Comparison of ENCODE assay signal across 8 cellular contexts in genomic region chrX:56733459-56734046, GRCh38. TPM values are rescaled to one million over a fixed set of nuclear protein-coding genes. Genes with fewer than 3 reads are reported as not detected.
DNase-seq lines count a peak whose midpoint lies in the region; ATAC-seq, FAIRE-seq and TF ChIP-seq lines count a peak whose summit lies in the region.

No MANE protein-coding gene starts in this region.

- no peak for FAIRE-seq in HTR-8/SVneo (lab: Jason Lieb, UNC)

- H3K4me1 ChIP-seq in smooth muscle cell (ENCODE audit: low read depth), result peaks cover 13% of the 10 kb centered on the region

- H3K36me3 ChIP-seq in smooth muscle cell (ENCODE audit: low read depth), result no peaks in the 10 kb centered on the region

- WGBS in smooth muscle cell (ENCODE audit: low lambda C conversion rate), result 48% methylated on average over 2 of the region's 2 CpGs

- no peak overlapping the region for H3K4me3 Mint-ChIP-seq in activated naive CD4-positive, alpha-beta T cell treated with anti-CD3 and anti-CD28 coated beads for 36 hours

- H3K79me2 ChIP-seq in smooth muscle cell (ENCODE audit: low read depth), result peaks cover 53% of the 10 kb centered on the region

- ATAC-seq in HG03159 (IDR thresholded peaks at IDR 0.05; ENCODE audit: unreplicated experiment) (peak; percentile 46), left cardiac atrium (no peak)

- peak; percentile 51 for DNase-seq in NCI-H1436 (lab: John Stamatoyannopoulos, UW)
- no peak for DNase-seq in NCI-H1436 treated with DMSO at 0.1 percent for 48 hours (lab: John Stamatoyannopoulos, UW)
- DNase-seq in RPMI7951 (ENCODE audit: low read depth), result peak; percentile 54
- peak; percentile 74 for DNase-seq in activated naive CD4-positive, alpha-beta T cell treated with anti-CD3 and anti-CD28 coated beads for 36 hours
- peak; percentile 47 for DNase-seq in left cardiac atrium
- no peak for DNase-seq in smooth muscle cell (lab: John Stamatoyannopoulos, UW; ENCODE audit: unreplicated experiment)
- no peak for DNase-seq in HTR-8/SVneo (ENCODE audit: insufficient read length, low spot score)

- H3K9me3 Mint-ChIP-seq in activated naive CD4-positive, alpha-beta T cell treated with anti-CD3 and anti-CD28 coated beads for 36 hours, result no peaks in the 10 kb centered on the region

- H3K27me3 Mint-ChIP-seq in activated naive CD4-positive, alpha-beta T cell treated with anti-CD3 and anti-CD28 coated beads for 36 hours (ENCODE audit: low read depth), result no peaks in the 10 kb centered on the region

- H3K27ac Mint-ChIP-seq in activated naive CD4-positive, alpha-beta T cell treated with anti-CD3 and anti-CD28 coated beads for 36 hours, result no peak overlapping the region

- no peak overlapping the region for H3K27ac ChIP-seq in smooth muscle cell (ENCODE audit: low read depth)

- peak; percentile 69 for TF ChIP-seq CTCF in smooth muscle cell (IDR thresholded peaks at IDR 0.05; ENCODE audit: borderline replicate concordance, insufficient read depth, poor library complexity, severe bottlenecking)

- peaks cover 16% of the 10 kb centered on the region for H3K36me3 Mint-ChIP-seq in activated naive CD4-positive, alpha-beta T cell treated with anti-CD3 and anti-CD28 coated beads for 36 hours (ENCODE audit: low read depth)

- peaks cover 41% of the 10 kb centered on the region for H4K20me1 ChIP-seq in smooth muscle cell (ENCODE audit: low read depth)

- H3K9ac ChIP-seq in smooth muscle cell (ENCODE audit: low read depth), result no peak overlapping the region

- no peaks in the 10 kb centered on the region for H3K27me3 ChIP-seq in smooth muscle cell (ENCODE audit: low read depth)

- H2AFZ ChIP-seq in smooth muscle cell (ENCODE audit: low read depth), result no peak overlapping the region

- peaks cover 21% of the 10 kb centered on the region for H3K4me1 Mint-ChIP-seq in activated naive CD4-positive, alpha-beta T cell treated with anti-CD3 and anti-CD28 coated beads for 36 hours (ENCODE audit: low read depth)

- CTCF ChIA-PET in activated naive CD4-positive, alpha-beta T cell treated with anti-CD3 and anti-CD28 coated beads for 36 hours (lab: Charles Lee), result interaction anchor here (1.3 to 1.4 kb wide), 2 partner anchors 452 to 1013 kb away, joined by 3 to 5 read pairs; no protein-coding TSS in a partner anchor

- H3K4me3 ChIP-seq in smooth muscle cell, result no peak overlapping the region

- H3K9me3 ChIP-seq in smooth muscle cell (replicated peaks; ENCODE audit: low read depth), result no peaks in the 10 kb centered on the region

- intact Hi-C loops in activated naive CD4-positive, alpha-beta T cell treated with anti-CD3 and anti-CD28 coated beads for 36 hours (cut with micrococcal nuclease), result loop anchor here (5.0 kb wide), 1 partner anchor 1016 kb away; the partner anchor contains the start of gene RRAGB
- intact Hi-C loops in left cardiac atrium (cut with DNase I), result no loop called here

- H3K4me2 ChIP-seq in smooth muscle cell, result no peak overlapping the region

- H3F3A ChIP-seq in smooth muscle cell (ENCODE audit: low read depth), result no peaks in the 10 kb centered on the region

RNA-seq across cellular contexts. Expression of gene NBDY, which starts 4.5 kb away (rescaled TPM):
- 25.6 and 35.6 TPM in 2 replicates for total RNA-seq in RPMI7951 (2014; rRNA removed; shearing (Covaris generic))
- 10 to 100 TPM; 45.8 to 46.3 TPM for total RNA-seq in activated naive CD4-positive, alpha-beta T cell treated with anti-CD3 and anti-CD28 coated beads for 36 hours
- total RNA-seq in left cardiac atrium, result 10 to 100 TPM; 27.5 to 32.6 TPM
- 23.0 and 26.9 TPM in 2 replicates for total RNA-seq in smooth muscle cell
- 216 and 226 TPM in 2 replicates for polyA plus RNA-seq in smooth muscle cell

Comparison
In these comparisons a context has a peak if more than half of its experiments do, and no peak if none do; other contexts are left out.
1. DNase-seq: peak in NCI-H1436 (single experiment), RPMI7951 (single experiment), activated naive CD4-positive, alpha-beta T cell treated with anti-CD3 and anti-CD28 coated beads for 36 hours (single experiment) and left cardiac atrium (single experiment); none in NCI-H1436 treated with DMSO at 0.1 percent for 48 hours (single experiment), smooth muscle cell (single experiment) and HTR-8/SVneo (single experiment).